9 cellular contexts compared by ENCODE assay signal in genomic region chr3:127735767-127736693, GRCh38.
A peak's percentile ranks its signal among the peaks of the same experiment; 100 is the strongest.
DNase-seq lines count a peak whose midpoint lies in the region; ATAC-seq, FAIRE-seq and TF ChIP-seq lines count a peak whose summit lies in the region.
"Had no signal": no experiment of that assay in that cellular context is flagged by ENCODE, and none has a peak within 500 bp of the region (broad histone marks: within the 10 kb centered on the region; RNA-seq: fewer than 3 reads in every experiment).

No MANE protein-coding gene starts in this region.

- H3K4me2 ChIP-seq in HepG2 (ENCODE audit: low read depth, low read length): no peak overlapping the region

- H2AFZ ChIP-seq in HepG2 (ENCODE audit: low read length): no peak overlapping the region

- H3K4me1 ChIP-seq in liver (ENCODE audit: control insufficient read depth in 4 of 4, insufficient read depth in 4 of 4, low read length in 3 of 4) (peaks cover 0 to 10% (median 3%) of the 10 kb centered on the region in 4 donors), HepG2 (ENCODE audit: insufficient read depth, low read length) (no peaks in the 10 kb centered on the region), stomach (peaks cover 50 to 78% (median 68%) of the 10 kb centered on the region in 4 donors)
- no peaks in the 10 kb centered on the region for H3K4me1 ChIP-seq in CD8-positive, alpha-beta memory T cell (ENCODE audit: insufficient read depth, low read length)

- H3K79me2 ChIP-seq in HepG2 (ENCODE audit: insufficient read depth, low read length): no peaks in the 10 kb centered on the region

- H3K4me1 Mint-ChIP-seq in CD8-positive, alpha-beta memory T cell: no peaks in the 10 kb centered on the region

- TF ChIP-seq CTCF in liver (IDR thresholded peaks at IDR 0.05; ENCODE audit: low read depth, low read length, missing input control) (no peak), HepG2 (CRISPR knock-in tag; IDR thresholded peaks at IDR 0.05) (no peak), stomach (IDR thresholded peaks at IDR 0.05) (no peak)

- no peaks in the 10 kb centered on the region for H3K36me3 Mint-ChIP-seq in CD8-positive, alpha-beta memory T cell

- no peak overlapping the region for H3K4me3 Mint-ChIP-seq in CD8-positive, alpha-beta memory T cell
- H3K4me3 Mint-ChIP-seq: stimulated activated naive CD8-positive, alpha-beta T cell treated with anti-CD3 and anti-CD28 coated beads, Interleukin-15, Interleukin-2, amounts not matched to agents 100 ng/mL and 50 ng/mL, for 24 hours had no signal

- H3K4me3 ChIP-seq in liver (ENCODE audit: low read depth in 1 of 3, low read length in 3 of 3) (no peak overlapping the region), HepG2 (replicated peaks in 1 of 3; ENCODE audit: insufficient read depth in 1 of 3, low read depth in 2 of 3, low read length in 3 of 3) (no peak overlapping the region), stomach (no peak overlapping the region)
- H3K4me3 ChIP-seq in CD8-positive, alpha-beta memory T cell (ENCODE audit: low read length): no peak overlapping the region

- TF ChIP-seq RAD21 in liver (IDR thresholded peaks at IDR 0.05): no peak
- no peak for TF ChIP-seq RAD21 in HepG2 (CRISPR knock-in tag; IDR thresholded peaks at IDR 0.05)

- H3K27me3 ChIP-seq in liver (ENCODE audit: control insufficient read depth in 4 of 4, insufficient read depth in 4 of 4, low read length in 3 of 4) (no peaks in the 10 kb centered on the region), HepG2 (ENCODE audit: control insufficient read depth in 1 of 2, insufficient read depth in 2 of 2, low read length in 2 of 2) (peaks cover 1 to 40% of the 10 kb centered on the region in 2 experiments), stomach (no peaks in the 10 kb centered on the region)
- no peaks in the 10 kb centered on the region for H3K27me3 ChIP-seq in CD8-positive, alpha-beta memory T cell (ENCODE audit: insufficient read depth, low read length, poor library complexity, severe bottlenecking)

- H4K20me1 ChIP-seq in HepG2 (ENCODE audit: insufficient read depth, low read length): no peaks in the 10 kb centered on the region

- no peaks in the 10 kb centered on the region for H3K9me3 ChIP-seq in liver (ENCODE audit: control insufficient read depth in 4 of 4, low read length in 3 of 4)
- no peaks in the 10 kb centered on the region for H3K9me3 ChIP-seq in HepG2 (ENCODE audit: low read length)
- H3K9me3 ChIP-seq in stomach: no peaks in the 10 kb centered on the region
- H3K9me3 ChIP-seq in CD8-positive, alpha-beta memory T cell (ENCODE audit: low read length): no peaks in the 10 kb centered on the region

- FAIRE-seq in HepG2 (lab: Jason Lieb, UNC): no peak

- POLR2A ChIA-PET in HepG2 (lab: Yijun Ruan, JAX): no interaction called here
- POLR2A ChIA-PET in CD8-positive, alpha-beta memory T cell (lab: Charles Lee): no interaction called here

- no peak for TF ChIP-seq POLR2A in HepG2 (IDR thresholded peaks at IDR 0.05; ENCODE audit: insufficient read depth in 1 of 2, low read depth in 2 of 2, low read length in 2 of 2)
- TF ChIP-seq POLR2A in Raji (IDR thresholded peaks at IDR 0.05; ENCODE audit: insufficient read depth, low read depth, low read length): peak; percentile 45
- no peak for TF ChIP-seq POLR2A in stomach (IDR thresholded peaks at IDR 0.05)

- ATAC-seq in HepG2: no peak
- peak; percentile 84 for ATAC-seq in HG03064 (IDR thresholded peaks at IDR 0.05; ENCODE audit: low read depth, unreplicated experiment)
- peak; percentile 47 for ATAC-seq in Right ventricle myocardium superior (ENCODE audit: poor library complexity)

- peaks cover 0 to 8% (median 2%) of the 10 kb centered on the region in 4 donors for H3K36me3 ChIP-seq in liver (ENCODE audit: control insufficient read depth in 4 of 4, insufficient read depth in 3 of 4, low read depth in 1 of 4, low read length in 3 of 4)
- H3K36me3 ChIP-seq in HepG2 (replicated peaks in 1 of 2; ENCODE audit: control insufficient read depth in 1 of 2, insufficient read depth in 2 of 2, low read length in 2 of 2): no peaks in the 10 kb centered on the region
- no peaks in the 10 kb centered on the region for H3K36me3 ChIP-seq in stomach
- H3K36me3 ChIP-seq in CD8-positive, alpha-beta memory T cell (ENCODE audit: insufficient read depth, low read length): no peaks in the 10 kb centered on the region

- no peak overlapping the region for H3K27ac ChIP-seq in liver (ENCODE audit: low read depth in 1 of 2, low read length in 2 of 2)
- H3K27ac ChIP-seq in HepG2 (ENCODE audit: extremely low read length, insufficient read depth, low read length): no peak overlapping the region
- peak overlapping the region in 4 of 5 donors; percentile 4 to 73 (median 60) for H3K27ac ChIP-seq in stomach
- H3K27ac ChIP-seq in CD8-positive, alpha-beta memory T cell (ENCODE audit: low read depth, low read length): no peak overlapping the region

- BruUV-seq in HepG2 (replicated peaks; lab: Mats Ljungman, UMichigan): no TSS peak

- WGBS in liver: 79% methylated on average over 9 of the region's 9 CpGs
- 41% methylated on average over 9 of the region's 9 CpGs for WGBS in HepG2 (ENCODE audit: low lambda C conversion rate)
- 42 to 50% (median 45%) methylated on average over 9 of the region's 9 CpGs for WGBS in stomach, 5 donors

- DNase-seq in HepG2 (ENCODE audit: low spot score) (no peak), Right ventricle myocardium superior (peak; percentile 63), stomach (no peak), NCI-H1694 treated with DMSO at 0.1 percent for 48 hours (lab: John Stamatoyannopoulos, UW) (no peak)
- DNase-seq in CD8-positive, alpha-beta memory T cell: no peak

- no peaks in the 10 kb centered on the region for H3K9me3 Mint-ChIP-seq in CD8-positive, alpha-beta memory T cell
- H3K9me3 Mint-ChIP-seq: stimulated activated naive CD8-positive, alpha-beta T cell treated with anti-CD3 and anti-CD28 coated beads, Interleukin-15, Interleukin-2, amounts not matched to agents 100 ng/mL and 50 ng/mL, for 24 hours had no signal

- TF ChIP-seq EP300 in HepG2 (IDR thresholded peaks at IDR 0.05; ENCODE audit: low read depth in 2 of 2, low read length in 2 of 2) (no peak), HepG2 (CRISPR knock-in tag; IDR thresholded peaks at IDR 0.05; ENCODE audit: borderline replicate concordance) (no peak), stomach (IDR thresholded peaks at IDR 0.05) (no peak)

- H3K27me3 Mint-ChIP-seq in CD8-positive, alpha-beta memory T cell: peaks cover 9 to 10% of the 10 kb centered on the region in 2 donors

- CTCF ChIA-PET in HepG2 (lab: Yijun Ruan, JAX; ENCODE audit: low intra/inter-chr PET ratio, low total read pairs): no interaction called here
- CTCF ChIA-PET in CD8-positive, alpha-beta memory T cell (lab: Charles Lee): interaction anchor here (1.0 kb wide), 2 partner anchors 13 to 18 kb away, joined by 3 read pairs; no protein-coding TSS in a partner anchor

- H3K9ac ChIP-seq in liver (ENCODE audit: low read depth in 1 of 2, low read length in 2 of 2): no peak overlapping the region
- no peak overlapping the region for H3K9ac ChIP-seq in HepG2 (ENCODE audit: insufficient read depth, low read depth, low read length)

- no peak overlapping the region for H3K27ac Mint-ChIP-seq in CD8-positive, alpha-beta memory T cell
- H3K27ac Mint-ChIP-seq: stimulated activated naive CD8-positive, alpha-beta T cell treated with anti-CD3 and anti-CD28 coated beads, Interleukin-15, Interleukin-2, amounts not matched to agents 100 ng/mL and 50 ng/mL, for 24 hours had no signal

- in situ Hi-C loops in HepG2 (cut with HindIII; ENCODE audit: extremely low pct_ligation_motif_present, low pct_unique_long_range_greater_than_20kb): no loop called here

- intact Hi-C loops in HepG2 (cut with micrococcal nuclease; ENCODE audit: unreplicated experiment): no loop called here
- intact Hi-C loops in Right ventricle myocardium superior (cut with DNase I): no loop called here
- intact Hi-C loops in stomach (cut with DNase I; ENCODE audit: low total_unique reads): no loop called here

TF ChIP-seq in liver, 16 proteins besides CTCF, POLR2A, EP300 and RAD21 (continues in another document):
- TF ChIP-seq SP1 (IDR thresholded peaks at IDR 0.05) (no peak), TAF1 (conservative IDR thresholded peaks at IDR 0.05) (no peak), MAX (IDR thresholded peaks at IDR 0.05) (no peak), GABPA (IDR thresholded peaks at IDR 0.05 in 1 of 2, conservative IDR thresholded peaks at IDR 0.05 in 1 of 2) (no peak)

TF ChIP-seq in HepG2, 621 proteins besides CTCF, POLR2A, EP300 and RAD21:
- TF ChIP-seq KMT2B (CRISPR knock-in tag; IDR thresholded peaks at IDR 0.05) (no peak), ZNF136 (CRISPR knock-in tag; IDR thresholded peaks at IDR 0.05; ENCODE audit: low read depth) (no peak)

Comparison
In these comparisons a context has a peak if more than half of its experiments do, and no peak if none do; other contexts are left out.
1. H3K27ac ChIP-seq: peak in stomach (4 of 5); none in liver (0 of 2), HepG2 (single experiment) and CD8-positive, alpha-beta memory T cell (single experiment).